1 cellular context compared by ENCODE assay signal in genomic region chr7:100075418-100075817, GRCh38.
TF ChIP-seq lines count a peak whose summit lies in the region.

No MANE protein-coding gene starts in this region.

TF ChIP-seq in K562, 482 proteins besides CTCF, POLR2A, EP300 and RAD21:
- TF ChIP-seq ZNF263 (CRISPR knock-in tag; IDR thresholded peaks at IDR 0.05; ENCODE audit: borderline replicate concordance) (no peak), FIP1L1 (IDR thresholded peaks at IDR 0.05; ENCODE audit: low read depth, low read length, poor library complexity, severe bottlenecking) (no peak), PHB (CRISPR knock-in tag; IDR thresholded peaks at IDR 0.05) (no peak), RBFOX2 (IDR thresholded peaks at IDR 0.05; ENCODE audit: low read depth, low read length) (0 out of 2 replicates have a peak, but pooled peaks have one; percentile 21), EGR1 (conservative IDR thresholded peaks at IDR 0.05) (no peak), SUPT5H (IDR thresholded peaks at IDR 0.05) (peak; percentile 24; the same call in 1 of the 2 replicates), THRA (IDR thresholded peaks at IDR 0.05) (no peak), ZNF23 (CRISPR knock-in tag; IDR thresholded peaks at IDR 0.05) (no peak), NR2C1 (IDR thresholded peaks at IDR 0.05) (no peak), NR2C1 (tag; IDR thresholded peaks at IDR 0.05) (no peak)
